Comparison of ENCODE assay signal across 1 cellular context in genomic region chr7:84136336-84136735, GRCh38.
TF ChIP-seq lines count a peak whose summit lies in the region.

No MANE protein-coding gene starts in this region.

TF ChIP-seq in H1, 55 proteins besides CTCF, POLR2A, EP300 and RAD21:
- TF ChIP-seq SP2 (IDR thresholded peaks at IDR 0.05; ENCODE audit: low read length) (no peak), ZNF274 (IDR thresholded peaks at IDR 0.05; ENCODE audit: borderline replicate concordance, extremely low read depth, low read length) (no peak), SIX5 (IDR thresholded peaks at IDR 0.05; ENCODE audit: low read depth, low read length) (no peak), JUND (IDR thresholded peaks at IDR 0.05; ENCODE audit: low read length) (no peak), SUZ12 (IDR thresholded peaks at IDR 0.05; ENCODE audit: low read length) (no peak), CTBP2 (IDR thresholded peaks at IDR 0.05; ENCODE audit: borderline replicate concordance, insufficient read depth, insufficient read length, low read length) (no peak), CHD7 (IDR thresholded peaks at IDR 0.05; ENCODE audit: insufficient replicate concordance, low read length) (no peak), SAP30 (IDR thresholded peaks at IDR 0.05; ENCODE audit: insufficient read depth, insufficient replicate concordance, low read length) (no peak), SIN3A (conservative IDR thresholded peaks at IDR 0.05 in 1 of 2, IDR thresholded peaks at IDR 0.05 in 1 of 2; ENCODE audit: low read depth in 1 of 2, low read length in 2 of 2) (no peak), TAF7 (optimal IDR thresholded peaks at IDR 0.05; ENCODE audit: borderline replicate concordance, low read depth, low read length) (no peak), NANOG (IDR thresholded peaks at IDR 0.05; ENCODE audit: insufficient read depth, low read depth, low read length, poor library complexity, severe bottlenecking) (no peak), EZH2 (IDR thresholded peaks at IDR 0.05; ENCODE audit: low read depth, low read length, severe bottlenecking) (no peak), SP1 (IDR thresholded peaks at IDR 0.05; ENCODE audit: low read depth, low read length) (no peak), CBX8 (IDR thresholded peaks at IDR 0.05; ENCODE audit: borderline replicate concordance, low read depth, low read length) (no peak), KDM5A (IDR thresholded peaks at IDR 0.05; ENCODE audit: low read length) (no peak)
